7 cellular contexts compared by ENCODE assay signal in genomic region chr6:52825900-52826459, GRCh38. TPM values are rescaled to one million over a fixed set of nuclear protein-coding genes. Genes with fewer than 3 reads are reported as not detected.
"Had no signal": no experiment of that assay in that cellular context is flagged by ENCODE, and none has a peak within 500 bp of the region (broad histone marks: within the 10 kb centered on the region; RNA-seq: fewer than 3 reads in every experiment).

No MANE protein-coding gene starts in this region.

RNA-seq across cellular contexts. Expression of gene GSTA5, which starts 14.6 kb away (rescaled TPM):
- total RNA-seq: GM23248, GM23338, H1, H4, H7, H9, HFFc6 had no signal
- polyA plus RNA-seq: GM23248, GM23338, H1 had no signal

RNA-seq across cellular contexts. Expression of gene GSTA1, which starts 22.4 kb away (rescaled TPM):
- total RNA-seq: GM23338, H1, H4, H9 had no signal
- polyA plus RNA-seq: GM23338 had no signal
